Comparison of ENCODE assay signal across 27 cellular contexts in genomic region chr10:3237055-3237454, GRCh38.
"Had no signal": no experiment of that assay in that cellular context is flagged by ENCODE, and none has a peak within 500 bp of the region (broad histone marks: within the 10 kb centered on the region; RNA-seq: fewer than 3 reads in every experiment).

No MANE protein-coding gene starts in this region.

- H3K9me3 ChIP-seq: adrenal gland, gastroesophageal sphincter, heart left ventricle, lower lobe of right lung, sigmoid colon, thoracic aorta, uterus had no signal

- H3K36me3 ChIP-seq: adrenal gland, brain microvascular endothelial cell, gastroesophageal sphincter, heart left ventricle, lower lobe of right lung, sigmoid colon, thoracic aorta, uterus had no signal

- DNase-seq: activated CD4-positive, alpha-beta T cell treated with anti-CD3 and anti-CD28 coated beads for 4 hours; activated CD4-positive, alpha-beta T cell treated with anti-CD3 and anti-CD28 coated beads, Interleukin-2, amount 50 U/mL, for 4 hours; activated effector memory CD4-positive, alpha-beta T cell treated with Interleukin-2 at 50 U/mL for 16 hours; activated naive CD4-positive, alpha-beta T cell treated with anti-CD3 and anti-CD28 coated beads for 36 hours; activated naive CD8-positive, alpha-beta T cell treated with anti-CD3 and anti-CD28 coated beads for 36 hours; activated T-cell treated with anti-CD3 and anti-CD28 coated beads for 4 hours; activated T-cell treated with anti-CD3 and anti-CD28 coated beads, Interleukin-2, amount 50 U/mL, for 72 hours; adrenal gland; brain microvascular endothelial cell; cortex of kidney; heart left ventricle; hypothalamus; immature natural killer cell; lower lobe of right lung; mesenchymal stem cell; naive thymus-derived CD8-positive, alpha-beta T cell; small intestine; stimulated activated CD4-positive, alpha-beta T cell treated with anti-CD3 and anti-CD28 coated beads, Interleukin-4, amount 100 ng/mL, for 24 hours; uterus had no signal

- H3K36me3 Mint-ChIP-seq: activated naive CD8-positive, alpha-beta T cell treated with anti-CD3 and anti-CD28 coated beads for 36 hours; immature natural killer cell; naive thymus-derived CD8-positive, alpha-beta T cell; stimulated activated effector memory CD8-positive, alpha-beta T cell treated with anti-CD3 and anti-CD28 coated beads, Interleukin-12 subunit alpha, Interleukin-12 subunit beta, amount 100 ng/mL, for 72 hours; type B pancreatic cell had no signal

- H3K27ac Mint-ChIP-seq: activated naive CD4-positive, alpha-beta T cell treated with anti-CD3 and anti-CD28 coated beads for 36 hours; activated naive CD8-positive, alpha-beta T cell treated with anti-CD3 and anti-CD28 coated beads for 36 hours; activated T-cell treated with anti-CD3 and anti-CD28 coated beads, Interleukin-2, amount 50 U/mL, for 72 hours; immature natural killer cell; naive thymus-derived CD8-positive, alpha-beta T cell; stimulated activated effector memory CD8-positive, alpha-beta T cell treated with anti-CD3 and anti-CD28 coated beads, Interleukin-12 subunit alpha, Interleukin-12 subunit beta, amount 100 ng/mL, for 72 hours; stimulated activated naive CD8-positive, alpha-beta T cell treated with anti-CD3 and anti-CD28 coated beads, Interleukin-15, Interleukin-2, amounts not matched to agents 100 ng/mL and 50 ng/mL, for 24 hours; type B pancreatic cell had no signal

- H3K4me3 ChIP-seq: adrenal gland, gastroesophageal sphincter, heart left ventricle, lower lobe of right lung, sigmoid colon, thoracic aorta, uterus had no signal

- H3K9me3 Mint-ChIP-seq: activated naive CD4-positive, alpha-beta T cell treated with anti-CD3 and anti-CD28 coated beads for 36 hours; activated naive CD8-positive, alpha-beta T cell treated with anti-CD3 and anti-CD28 coated beads for 36 hours; activated T-cell treated with anti-CD3 and anti-CD28 coated beads, Interleukin-2, amount 50 U/mL, for 72 hours; immature natural killer cell; naive thymus-derived CD8-positive, alpha-beta T cell; stimulated activated effector memory CD8-positive, alpha-beta T cell treated with anti-CD3 and anti-CD28 coated beads, Interleukin-12 subunit alpha, Interleukin-12 subunit beta, amount 100 ng/mL, for 72 hours; stimulated activated naive CD8-positive, alpha-beta T cell treated with anti-CD3 and anti-CD28 coated beads, Interleukin-15, Interleukin-2, amounts not matched to agents 100 ng/mL and 50 ng/mL, for 24 hours; type B pancreatic cell had no signal

- ATAC-seq: activated T-cell treated with anti-CD3 and anti-CD28 coated beads, Interleukin-2, amount 50 U/mL, for 72 hours; gastroesophageal sphincter; heart left ventricle; left lobe of liver; lower lobe of right lung; naive thymus-derived CD8-positive, alpha-beta T cell; stimulated activated effector memory CD8-positive, alpha-beta T cell treated with anti-CD3 and anti-CD28 coated beads, Interleukin-12 subunit alpha, Interleukin-12 subunit beta, amount 100 ng/mL, for 72 hours had no signal

- H3K4me1 ChIP-seq: uterus had no signal

- H3K27me3 ChIP-seq: brain microvascular endothelial cell, gastroesophageal sphincter, heart left ventricle, sigmoid colon, uterus had no signal

- H3K4me3 Mint-ChIP-seq: activated naive CD4-positive, alpha-beta T cell treated with anti-CD3 and anti-CD28 coated beads for 36 hours; activated naive CD8-positive, alpha-beta T cell treated with anti-CD3 and anti-CD28 coated beads for 36 hours; activated T-cell treated with anti-CD3 and anti-CD28 coated beads, Interleukin-2, amount 50 U/mL, for 72 hours; immature natural killer cell; naive thymus-derived CD8-positive, alpha-beta T cell; stimulated activated effector memory CD8-positive, alpha-beta T cell treated with anti-CD3 and anti-CD28 coated beads, Interleukin-12 subunit alpha, Interleukin-12 subunit beta, amount 100 ng/mL, for 72 hours; stimulated activated naive CD8-positive, alpha-beta T cell treated with anti-CD3 and anti-CD28 coated beads, Interleukin-15, Interleukin-2, amounts not matched to agents 100 ng/mL and 50 ng/mL, for 24 hours; type B pancreatic cell had no signal

- H3K27ac ChIP-seq: adrenal gland, brain microvascular endothelial cell, gastroesophageal sphincter, heart left ventricle, lower lobe of right lung, sigmoid colon, thoracic aorta, uterus, VCaP had no signal
